In genomic region chr4:184472540-184473264, GRCh38 we compare ENCODE assay signal across 8 cellular contexts. TPM values are rescaled to one million over a fixed set of nuclear protein-coding genes. Genes with fewer than 3 reads are reported as not detected.
DNase-seq lines count a peak whose midpoint lies in the region; ATAC-seq, FAIRE-seq and TF ChIP-seq lines count a peak whose summit lies in the region.

No MANE protein-coding gene starts in this region.

- peak overlapping the region; percentile 98 for H3K27ac ChIP-seq in right atrium auricular region

- peak in 1 of 2 donors; percentile 24 for TF ChIP-seq CTCF in right atrium auricular region (IDR thresholded peaks at IDR 0.05)

- ATAC-seq in GM19324 (IDR thresholded peaks at IDR 0.05; ENCODE audit: low FRiP score, unreplicated experiment) (peak; percentile 34), GM18873 (IDR thresholded peaks at IDR 0.05; ENCODE audit: low FRiP score, unreplicated experiment) (no peak)

- intact Hi-C loops in posterior vena cava (cut with DNase I), result loop anchor here in 1 of 2 donors (10.0 kb wide), 1 partner anchor 62 kb away; no protein-coding TSS in a partner anchor

- DNase-seq in COLO668 (lab: John Stamatoyannopoulos, UW; ENCODE audit: unreplicated experiment), result peak; percentile 81
- peak; percentile 73 for DNase-seq in HTR-8/SVneo (ENCODE audit: insufficient read length, low spot score)
- DNase-seq in SW480 (ENCODE audit: low spot score), result peak; percentile 54
- peak in 55 of 58 donors; percentile 13 to 84 (median 65) for DNase-seq in anterior cingulate cortex (lab: John Stamatoyannopoulos, UW)
- DNase-seq in right atrium auricular region (ENCODE audit: low spot score), result peak; percentile 73
- DNase-seq in posterior vena cava (ENCODE audit: low spot score), result peak; percentile 95

- H3K27me3 ChIP-seq in right atrium auricular region, result no peaks in the 10 kb centered on the region

- peak overlapping the region; percentile 87 to 94 for H3K4me3 ChIP-seq in right atrium auricular region

- peaks cover 0 to 58% of the 10 kb centered on the region in 2 donors for H3K4me1 ChIP-seq in right atrium auricular region

- H3K36me3 ChIP-seq in right atrium auricular region, result no peaks in the 10 kb centered on the region

- H3K9me3 ChIP-seq in right atrium auricular region, result no peaks in the 10 kb centered on the region

- FAIRE-seq in HTR-8/SVneo (lab: Jason Lieb, UNC), result peak; percentile 52

RNA-seq across cellular contexts. Expression of gene IRF2, which starts 1.6 kb away (rescaled TPM):
- total RNA-seq in right atrium auricular region, result 10 to 100 TPM; 17.7 to 24.5 TPM
- 10 to 100 TPM; 25.1 to 29.4 TPM for total RNA-seq in posterior vena cava
